Comparison of ENCODE assay signal across 8 cellular contexts in the genomic region with DNA sequence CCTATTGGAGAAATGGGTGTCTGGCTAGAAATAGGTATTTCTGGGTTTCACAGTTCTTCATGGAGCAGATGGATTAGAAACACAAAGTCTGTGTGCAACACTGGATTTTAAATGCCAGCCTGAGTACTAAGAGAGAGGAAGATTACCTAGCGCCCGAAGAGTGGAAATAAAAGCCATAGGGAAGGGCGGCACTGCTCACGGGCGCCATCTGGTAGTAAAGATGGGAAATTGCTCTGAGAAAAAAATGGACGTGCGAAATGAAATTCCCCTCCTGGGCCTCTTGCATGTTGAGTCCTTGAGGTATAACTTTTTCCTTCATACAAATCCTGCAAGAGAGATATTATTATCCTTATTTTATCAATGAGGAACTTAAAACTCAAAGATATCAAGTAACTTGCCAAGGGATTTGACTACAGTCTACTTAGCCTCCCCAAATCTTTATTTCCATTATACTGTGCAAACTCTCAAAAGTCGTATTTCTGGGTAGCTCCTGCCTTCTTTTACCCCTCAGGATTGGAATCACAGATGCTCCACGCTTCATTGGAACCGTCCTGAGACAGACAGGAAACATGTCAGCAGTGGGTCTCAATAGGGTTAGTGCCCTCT.
DNase-seq lines count a peak whose midpoint lies in the region; ATAC-seq, FAIRE-seq and TF ChIP-seq lines count a peak whose summit lies in the region.

No MANE protein-coding gene starts in this region.

- ATAC-seq in HG03159 (IDR thresholded peaks at IDR 0.05; ENCODE audit: unreplicated experiment) (peak; percentile 72), HG02610 (IDR thresholded peaks at IDR 0.05; ENCODE audit: unreplicated experiment) (no peak)

- peaks cover 6% of the 10 kb centered on the region for H3K9me3 Mint-ChIP-seq in activated CD4-positive, alpha-beta memory T cell treated with anti-CD3 and anti-CD28 coated beads for 36 hours

- intact Hi-C loops in activated CD4-positive, alpha-beta memory T cell treated with anti-CD3 and anti-CD28 coated beads for 36 hours (cut with micrococcal nuclease): loop anchor here (1.0 to 10.0 kb wide), 4 partner anchors 25 to 386 kb away; no protein-coding TSS in a partner anchor
- intact Hi-C loops in endothelial cell of umbilical vein (cut with micrococcal nuclease): loop anchor here (1.0 to 2.0 kb wide), 3 partner anchors 166 to 356 kb away; no protein-coding TSS in a partner anchor
- intact Hi-C loops in transverse colon (cut with DNase I; ENCODE audit: low total_unique reads): loop anchor here (5.0 kb wide), 1 partner anchor 357 kb away; no protein-coding TSS in a partner anchor

- peak; percentile 10 for DNase-seq in NCI-H524 treated with DMSO at 0.1 percent for 48 hours (lab: John Stamatoyannopoulos, UW)
- peak; percentile 58 for DNase-seq in activated CD4-positive, alpha-beta memory T cell treated with anti-CD3 and anti-CD28 coated beads for 36 hours
- peak; percentile 56 for DNase-seq in endothelial cell of umbilical vein (ENCODE audit: low read depth, low spot score)
- DNase-seq in myocyte (ENCODE audit: low read depth): peak; percentile 65
- DNase-seq in transverse colon: peak; percentile 49

- no peak for TF ChIP-seq EP300 in transverse colon (IDR thresholded peaks at IDR 0.05; ENCODE audit: low read depth)

- H3K4me3 Mint-ChIP-seq in activated CD4-positive, alpha-beta memory T cell treated with anti-CD3 and anti-CD28 coated beads for 36 hours: no peak overlapping the region

- TF ChIP-seq CTCF in endothelial cell of umbilical vein (IDR thresholded peaks at IDR 0.05; ENCODE audit: extremely low read depth in 1 of 2, insufficient read depth in 1 of 2, low read depth in 1 of 2, low read length in 2 of 2) (peak; percentile 62 to 84), transverse colon (IDR thresholded peaks at IDR 0.05) (peak; percentile 73 to 87 (median 81))

- H3K27ac ChIP-seq in endothelial cell of umbilical vein (ENCODE audit: insufficient read depth, low read depth, low read length) (no peak overlapping the region), transverse colon (no peak overlapping the region)

- no peaks in the 10 kb centered on the region for H3K79me2 ChIP-seq in endothelial cell of umbilical vein (ENCODE audit: control insufficient read depth, insufficient read depth, low read length)

- H2AFZ ChIP-seq in endothelial cell of umbilical vein (ENCODE audit: low read depth, low read length): no peak overlapping the region

- H3K9me1 ChIP-seq in endothelial cell of umbilical vein (replicated peaks; ENCODE audit: control insufficient read depth, extremely low read depth, insufficient read depth, low read length): no peaks in the 10 kb centered on the region

- no TSS peak for BruUV-seq in endothelial cell of umbilical vein (replicated peaks; lab: Mats Ljungman, UMichigan)

- H3K27ac Mint-ChIP-seq in activated CD4-positive, alpha-beta memory T cell treated with anti-CD3 and anti-CD28 coated beads for 36 hours: no peak overlapping the region

- H3K27me3 ChIP-seq in endothelial cell of umbilical vein (ENCODE audit: control insufficient read depth in 2 of 2, insufficient read depth in 2 of 2, low read length in 2 of 2): peaks cover 6 to 7% of the 10 kb centered on the region in 2 experiments
- H3K27me3 ChIP-seq in transverse colon: no peaks in the 10 kb centered on the region

- H3K36me3 Mint-ChIP-seq in activated CD4-positive, alpha-beta memory T cell treated with anti-CD3 and anti-CD28 coated beads for 36 hours: peaks cover 5% of the 10 kb centered on the region

- dilution Hi-C loops in endothelial cell of umbilical vein (cut with MboI; ENCODE audit: extremely low pct_ligation_motif_present, low sequenced_read_pairs): no loop called here

- no peak for TF ChIP-seq POLR2A in endothelial cell of umbilical vein (IDR thresholded peaks at IDR 0.05; ENCODE audit: low read depth, low read length)
- no peak for TF ChIP-seq POLR2A in transverse colon (IDR thresholded peaks at IDR 0.05)

- CTCF ChIA-PET in activated CD4-positive, alpha-beta memory T cell treated with anti-CD3 and anti-CD28 coated beads for 36 hours (lab: Charles Lee): interaction anchor here (0.7 to 6.7 kb wide), 25 partner anchors 8 to 379 kb away, joined by 3 to 92 read pairs (median 5); no protein-coding TSS in a partner anchor
- CTCF ChIA-PET in endothelial cell of umbilical vein (lab: Charles Lee): interaction anchor here (0.8 to 6.9 kb wide), 20 partner anchors 7 to 406 kb away, joined by 3 to 136 read pairs (median 4); no protein-coding TSS in a partner anchor

- H3K4me1 Mint-ChIP-seq in activated CD4-positive, alpha-beta memory T cell treated with anti-CD3 and anti-CD28 coated beads for 36 hours (ENCODE audit: low read depth): peaks cover 33% of the 10 kb centered on the region

- H3K9me3 ChIP-seq in endothelial cell of umbilical vein (replicated peaks; ENCODE audit: control insufficient read depth, insufficient read depth, low read length) (no peaks in the 10 kb centered on the region), transverse colon (no peaks in the 10 kb centered on the region)

- WGBS in transverse colon (ENCODE audit: low coverage in 1 of 2), 2 donors: 12 to 13% methylated on average over 8 to 10 of the region's 10 CpGs

- H3K4me2 ChIP-seq in endothelial cell of umbilical vein (ENCODE audit: insufficient read depth, low read length): no peak overlapping the region

- H3K27me3 Mint-ChIP-seq in activated CD4-positive, alpha-beta memory T cell treated with anti-CD3 and anti-CD28 coated beads for 36 hours: peaks cover 2% of the 10 kb centered on the region

- POLR2A ChIA-PET in activated CD4-positive, alpha-beta memory T cell treated with anti-CD3 and anti-CD28 coated beads for 36 hours (lab: Charles Lee): no interaction called here
- POLR2A ChIA-PET in endothelial cell of umbilical vein (lab: Charles Lee): no interaction called here

- in situ Hi-C loops in transverse colon (cut with MboI; ENCODE audit: low pct_ligation_motif_present in 1 of 4, low pct_unique_long_range_greater_than_20kb in 1 of 4, low sequenced_read_pairs in 3 of 4): no loop called here

- no peak overlapping the region for H3K9ac ChIP-seq in endothelial cell of umbilical vein (replicated peaks; ENCODE audit: extremely low read depth, insufficient read depth, low read length)

- H3K4me3 ChIP-seq in endothelial cell of umbilical vein (replicated peaks in 1 of 3; ENCODE audit: insufficient read depth in 1 of 3, low read depth in 1 of 3, low read length in 3 of 3) (no peak overlapping the region), transverse colon (no peak overlapping the region)

- H3K4me1 ChIP-seq in endothelial cell of umbilical vein (ENCODE audit: control insufficient read depth, extremely low read depth, insufficient read depth, low read length) (no peaks in the 10 kb centered on the region), transverse colon (peaks cover 0 to 4% (median 2%) of the 10 kb centered on the region in 4 donors)

- FAIRE-seq in G401.6 (lab: Jason Lieb, UNC) (peak; percentile 33), endothelial cell of umbilical vein (lab: Jason Lieb, UNC) (peak; percentile 86)

- H3K36me3 ChIP-seq in endothelial cell of umbilical vein (ENCODE audit: control insufficient read depth in 2 of 2, extremely low read depth in 1 of 2, insufficient read depth in 2 of 2, low read length in 2 of 2) (no peaks in the 10 kb centered on the region), transverse colon (no peaks in the 10 kb centered on the region)

- no peaks in the 10 kb centered on the region for H4K20me1 ChIP-seq in endothelial cell of umbilical vein (replicated peaks; ENCODE audit: control insufficient read depth, extremely low read depth, insufficient read depth, low read length)

TF ChIP-seq in endothelial cell of umbilical vein, 7 proteins besides CTCF, POLR2A, EP300 and RAD21:
- TF ChIP-seq POLR2AphosphoS5 (IDR thresholded peaks at IDR 0.05; ENCODE audit: insufficient read depth, low read depth, low read length) (no peak), JUN (IDR thresholded peaks at IDR 0.05; ENCODE audit: borderline replicate concordance, insufficient read depth, insufficient read length, low read depth) (no peak), MYC (IDR thresholded peaks at IDR 0.05; ENCODE audit: low read depth, low read length) (no peak), FOS (IDR thresholded peaks at IDR 0.05; ENCODE audit: borderline replicate concordance, insufficient read depth, low read length) (no peak), EZH2 (IDR thresholded peaks at IDR 0.05; ENCODE audit: borderline replicate concordance, low read depth, low read length, severe bottlenecking) (no peak), GATA2 (IDR thresholded peaks at IDR 0.05; ENCODE audit: insufficient read depth, insufficient read length, low read depth, low read length) (no peak)
- TF ChIP-seq, protein P1, sequence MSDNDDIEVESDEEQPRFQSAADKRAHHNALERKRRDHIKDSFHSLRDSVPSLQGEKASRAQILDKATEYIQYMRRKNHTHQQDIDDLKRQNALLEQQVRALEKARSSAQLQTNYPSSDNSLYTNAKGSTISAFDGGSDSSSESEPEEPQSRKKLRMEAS (IDR thresholded peaks at IDR 0.05; ENCODE audit: insufficient read depth, insufficient read length): no peak

Comparison
In these comparisons a context has a peak if more than half of its experiments do, and no peak if none do; other contexts are left out.
1. DNase-seq: peak in every context shown above with its lines; median percentile 65 in myocyte; 58 in activated CD4-positive, alpha-beta memory T cell treated with anti-CD3 and anti-CD28 coated beads for 36 hours; 56 in endothelial cell of umbilical vein; 49 in transverse colon; 10 in NCI-H524 treated with DMSO at 0.1 percent for 48 hours.